ENCODE assay signal across 22 cellular contexts in the genomic region with DNA sequence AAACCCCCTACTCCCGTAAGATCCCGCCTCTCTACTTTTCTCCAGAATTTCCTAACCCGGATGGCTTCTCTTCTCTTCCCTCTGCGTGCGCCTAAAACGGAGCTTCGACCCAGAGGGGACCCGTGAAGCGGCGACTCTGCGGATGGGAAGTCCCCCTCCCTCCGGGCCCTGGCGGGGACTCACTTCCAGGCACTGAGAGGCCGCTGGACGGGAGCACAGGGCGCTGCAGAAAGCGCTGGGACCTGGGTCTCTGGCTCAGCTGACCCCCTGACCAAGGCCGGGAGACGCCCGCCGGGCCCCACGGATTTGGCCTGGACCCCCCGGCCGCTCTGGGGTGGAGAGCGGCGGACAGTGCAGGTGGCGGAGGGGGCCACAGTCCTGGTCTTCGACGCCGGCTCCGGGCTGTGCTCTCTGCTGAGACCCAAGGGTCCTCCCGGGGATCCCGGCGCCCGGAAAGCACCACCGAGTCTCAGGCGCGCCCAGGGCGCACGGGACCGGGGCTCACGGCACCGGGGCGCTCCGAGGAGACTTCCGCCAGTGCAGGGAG. TPM values are rescaled to one million over a fixed set of nuclear protein-coding genes. Genes with fewer than 3 reads are reported as not detected.
DNase-seq lines count a peak whose midpoint lies in the region; ATAC-seq, FAIRE-seq and TF ChIP-seq lines count a peak whose summit lies in the region.
"Had no signal": no experiment of that assay in that cellular context is flagged by ENCODE, and none has a peak within 500 bp of the region (broad histone marks: within the 10 kb centered on the region; RNA-seq: fewer than 3 reads in every experiment).

No MANE protein-coding gene starts in this region.

- no peaks in the 10 kb centered on the region for H4K20me1 ChIP-seq in GM23338 (replicated peaks; ENCODE audit: insufficient read depth)

- H3K4me1 ChIP-seq in GM23338 (ENCODE audit: insufficient read depth): no peaks in the 10 kb centered on the region; the same call in 1 of the 2 replicates
- H3K4me1 ChIP-seq in HUES64 (ENCODE audit: insufficient read depth, low read length): no peaks in the 10 kb centered on the region
- peaks cover 0 to 3% of the 10 kb centered on the region in 2 donors for H3K4me1 ChIP-seq in kidney (ENCODE audit: control insufficient read depth in 1 of 2, insufficient read depth in 1 of 2, low read depth in 1 of 2, low read length in 2 of 2)
- peaks cover 0 to 18% (median 4%) of the 10 kb centered on the region in 6 donors for H3K4me1 ChIP-seq in spleen

- H3K4me3 ChIP-seq in GM23338: peak overlapping the region; percentile 59
- H3K4me3 ChIP-seq in HUES64 (ENCODE audit: low read length): peak overlapping the region; percentile 13; the same call in 1 of the 2 replicates
- no peak overlapping the region for H3K4me3 ChIP-seq in kidney (ENCODE audit: low read length in 2 of 2)
- no peak overlapping the region for H3K4me3 ChIP-seq in spleen

- no peak overlapping the region for H3K4me3 Mint-ChIP-seq in GM23338

- H3K9me2 ChIP-seq in GM23338 (ENCODE audit: insufficient read depth): no peaks in the 10 kb centered on the region

- FAIRE-seq in kidney (lab: Jason Lieb, UNC): no peak
- FAIRE-seq: HTR-8/SVneo had no signal

- H3K79me2 ChIP-seq in GM23338 (replicated peaks; ENCODE audit: insufficient read depth): no peaks in the 10 kb centered on the region

- peaks cover 21% of the 10 kb centered on the region for H3K36me3 Mint-ChIP-seq in GM23338 (ENCODE audit: low read depth)

- H3K36me3 ChIP-seq in GM23338 (ENCODE audit: insufficient read depth) (no peaks in the 10 kb centered on the region), HUES64 (ENCODE audit: insufficient read depth, low read length) (no peaks in the 10 kb centered on the region), kidney (ENCODE audit: control insufficient read depth in 1 of 2, insufficient read depth in 2 of 2, low read length in 2 of 2) (no peaks in the 10 kb centered on the region), spleen (no peaks in the 10 kb centered on the region)

- peak overlapping the region; percentile 90 for H3K4me2 ChIP-seq in GM23338

- TF ChIP-seq POLR2A in spleen (IDR thresholded peaks at IDR 0.05): no peak

- 0 out of 2 replicates have a peak, but pooled peaks cover 4% of the 10 kb centered on the region for H3F3A ChIP-seq in GM23338 (replicated peaks; ENCODE audit: low read depth)

- H3K9me3 ChIP-seq in HUES64 (ENCODE audit: insufficient read depth, low read depth, low read length) (no peaks in the 10 kb centered on the region), kidney (ENCODE audit: control insufficient read depth in 1 of 2, low read length in 2 of 2) (no peaks in the 10 kb centered on the region), spleen (no peaks in the 10 kb centered on the region)
- H3K9me3 ChIP-seq: Caco-2 had no signal

- H2AFZ ChIP-seq in GM23338: peak overlapping the region; percentile 69

- intact Hi-C loops in kidney (cut with DNase I) (no loop called here), spleen (cut with DNase I; ENCODE audit: low total_unique reads) (no loop called here)

- peaks cover 4% of the 10 kb centered on the region for H3K27me3 Mint-ChIP-seq in GM23338 (ENCODE audit: insufficient read depth, low read depth, poor library complexity)

- no peak for TF ChIP-seq CTCF in GM23338 (conservative IDR thresholded peaks at IDR 0.05; ENCODE audit: low read depth in 2 of 2)
- no peak for TF ChIP-seq CTCF in kidney (IDR thresholded peaks at IDR 0.05; ENCODE audit: borderline replicate concordance, extremely low read depth, insufficient read depth)
- no peak for TF ChIP-seq CTCF in spleen (IDR thresholded peaks at IDR 0.05 in 8 of 11, conservative IDR thresholded peaks at IDR 0.05 in 3 of 11)

- H3K27me3 ChIP-seq in GM23338 (ENCODE audit: insufficient read depth): peaks cover 71% of the 10 kb centered on the region
- peaks cover 55% of the 10 kb centered on the region for H3K27me3 ChIP-seq in HUES64 (ENCODE audit: insufficient read depth, low read length)
- peaks cover 8 to 100% (median 39%) of the 10 kb centered on the region in 7 donors for H3K27me3 ChIP-seq in spleen (replicated peaks in 1 of 7)

- peaks cover 62% of the 10 kb centered on the region for H3K9me3 Mint-ChIP-seq in GM23338

- WGBS in HUES64: 94% methylated on average over 46 of the region's 46 CpGs
- 14 to 23% (median 20%) methylated on average over 39 to 46 of the region's 46 CpGs for WGBS in spleen, 5 donors

- ATAC-seq in GM23338 (no peak), GM21381 (IDR thresholded peaks at IDR 0.05; ENCODE audit: unreplicated experiment) (no peak), HG02623 (IDR thresholded peaks at IDR 0.05; ENCODE audit: unreplicated experiment) (no peak)

- H3K27ac ChIP-seq in GM23338 (ENCODE audit: low read depth) (no peak overlapping the region), HUES64 (ENCODE audit: low read depth, low read length) (no peak overlapping the region), kidney (ENCODE audit: low read depth in 2 of 2, low read length in 2 of 2) (no peak overlapping the region), spleen (no peak overlapping the region)
- H3K27ac ChIP-seq: HL-60 had no signal

- no peak overlapping the region for H3K9ac ChIP-seq in HUES64 (ENCODE audit: low read depth, low read length)
- no peak overlapping the region for H3K9ac ChIP-seq in kidney (ENCODE audit: low read length in 2 of 2)

- H3K4me1 Mint-ChIP-seq in GM23338: no peaks in the 10 kb centered on the region

- no peak overlapping the region for H3K27ac Mint-ChIP-seq in GM23338

- DNase-seq in GM23338 (ENCODE audit: low spot score): peak; percentile 59
- DNase-seq in kidney: peak; percentile 60
- peak; percentile 56 for DNase-seq in spleen
- DNase-seq in HuH-7.5 (ENCODE audit: low spot score): no peak
- DNase-seq: AML-193; DMS53; HCEC 1CT; KBM-7; MV-4-11; NCI-H1417; NCI-H187 treated with DMSO at 0.1 percent for 48 hours; NCI-H69; NK-92 treated with Interleukin-12 subunit alpha and Interleukin-12 subunit beta, amount 100 ng/mL, for 24 hours; SHP77 treated with DMSO at 0.1 percent for 48 hours had no signal

TF ChIP-seq in GM23338, 12 proteins besides CTCF, POLR2A, EP300 and RAD21:
- TF ChIP-seq JUNB (IDR thresholded peaks at IDR 0.05; ENCODE audit: unreplicated experiment): no peak
- peak; percentile 36 for TF ChIP-seq EZH2 (IDR thresholded peaks at IDR 0.05; ENCODE audit: low read depth, unreplicated experiment)

RNA-seq across cellular contexts. Expression of gene FOXL3, which starts 0.7 kb away (rescaled TPM):
- not detected in 2 replicates for total RNA-seq in GM23338 (2014; rRNA removed; shearing (Covaris generic))
- not detected in 2 replicates for polyA plus RNA-seq in GM23338 (2016; fragmentation: Nextera tagmentation; extraction: Ambion mirVana)
- not detected for polyA plus RNA-seq in HUES64 (2013, experiment 1 of 2)
- polyA plus RNA-seq in HUES64 (2013, experiment 2 of 2): not detected
- total RNA-seq in kidney: not detected
- not detected for polyA plus RNA-seq in kidney (ENCODE audit: insufficient read depth, low read depth, low replicate concordance)
- total RNA-seq in spleen: not detected
- not detected for polyA plus RNA-seq in spleen
- total RNA-seq: Caco-2, OCI-LY7, RPMI7951 had no signal

Comparison
In these comparisons a context has a peak if more than half of its experiments do, and no peak if none do; other contexts are left out.
1. H3K4me3 ChIP-seq: peak in GM23338 (single experiment) and HUES64 (single experiment); none in kidney (0 of 2) and spleen (0 of 8).